ENCODE assay signal across 30 cellular contexts in the genomic region with DNA sequence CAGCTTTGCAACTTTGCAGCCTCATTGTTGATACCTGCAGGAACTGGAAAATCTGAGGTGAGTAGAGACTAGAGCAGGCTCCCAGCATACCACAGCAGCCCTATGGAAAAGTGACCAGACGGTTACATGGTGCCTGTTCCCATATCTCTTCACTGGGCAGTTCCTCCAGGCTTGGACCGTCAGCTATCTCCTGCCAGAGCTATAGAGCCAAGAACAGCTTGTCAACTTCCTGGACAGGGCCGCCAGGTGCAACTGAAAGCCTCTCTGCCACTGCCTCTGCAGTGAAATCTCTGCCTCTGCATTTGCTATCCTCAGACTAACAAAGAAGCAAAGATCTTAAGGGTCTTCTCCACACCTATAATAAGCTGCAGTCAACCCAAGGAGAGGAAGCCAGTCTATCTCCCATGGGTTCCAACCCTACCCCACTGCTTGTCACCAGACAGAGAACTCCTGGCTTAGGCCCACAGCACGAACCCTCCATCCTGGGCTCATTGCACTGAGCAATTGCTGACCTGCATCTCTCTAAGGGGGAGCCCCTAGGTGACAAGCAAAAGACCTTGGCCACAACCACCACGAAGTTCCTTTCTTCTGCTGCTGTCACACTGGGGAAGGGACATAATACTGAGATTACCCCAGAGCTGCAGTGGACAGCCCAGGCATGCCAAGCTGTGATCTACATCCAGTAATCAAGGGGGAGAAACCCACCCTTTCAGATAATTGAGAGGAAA.
"Had no signal": no experiment of that assay in that cellular context is flagged by ENCODE, and none has a peak within 500 bp of the region (broad histone marks: within the 10 kb centered on the region; RNA-seq: fewer than 3 reads in every experiment).

No MANE protein-coding gene starts in this region.

- H3K27ac Mint-ChIP-seq: naive thymus-derived CD8-positive, alpha-beta T cell; natural killer cell treated with Interleukin-12 subunit alpha and Interleukin-12 subunit beta and Interleukin-15 and Interleukin-18, amount 100 ng/mL, for 72 hours; nephron progenitor cell; progenitor cell of endocrine pancreas; stimulated activated effector memory CD8-positive, alpha-beta T cell treated with anti-CD3 and anti-CD28 coated beads, Interleukin-12 subunit alpha, Interleukin-12 subunit beta, amount 100 ng/mL, for 72 hours; stimulated activated naive CD8-positive, alpha-beta T cell treated with anti-CD3 and anti-CD28 coated beads, Interleukin-15, Interleukin-2, amounts not matched to agents 100 ng/mL and 50 ng/mL, for 24 hours; type B pancreatic cell had no signal

- H3K9me3 ChIP-seq: neutrophil, ovary, psoas muscle, right lobe of liver, thoracic aorta, thyroid gland, tibial nerve, upper lobe of right lung, uterus had no signal

- H3K27me3 Mint-ChIP-seq: naive B cell; naive thymus-derived CD8-positive, alpha-beta T cell; natural killer cell treated with Interleukin-12 subunit alpha and Interleukin-12 subunit beta and Interleukin-15 and Interleukin-18, amount 100 ng/mL, for 72 hours; progenitor cell of endocrine pancreas; stimulated activated naive CD8-positive, alpha-beta T cell treated with anti-CD3 and anti-CD28 coated beads, Interleukin-15, Interleukin-2, amounts not matched to agents 100 ng/mL and 50 ng/mL, for 24 hours; type B pancreatic cell had no signal

- H3K27ac ChIP-seq: neutrophil, ovary, parathyroid adenoma, psoas muscle, right lobe of liver, skin epidermis, stomach, thoracic aorta, thyroid gland, tibial nerve, upper lobe of right lung, uterus had no signal

- H3K4me3 ChIP-seq: ovary, psoas muscle, right lobe of liver, skin epidermis, smooth muscle cell, stomach, thoracic aorta, thyroid gland, tibial nerve, upper lobe of right lung, uterus had no signal

- H3K4me1 Mint-ChIP-seq: nephron progenitor cell; neural crest cell; stimulated activated effector memory CD8-positive, alpha-beta T cell treated with anti-CD3 and anti-CD28 coated beads, Interleukin-12 subunit alpha, Interleukin-12 subunit beta, amount 100 ng/mL, for 72 hours had no signal

- H3K79me2 ChIP-seq: parathyroid adenoma had no signal

- H3K9ac ChIP-seq: parathyroid adenoma had no signal

- H3K4me2 ChIP-seq: smooth muscle cell had no signal

- H3K27me3 ChIP-seq: neutrophil, ovary, right lobe of liver, stomach, thyroid gland, tibial nerve, upper lobe of right lung, uterus had no signal

- H3K36me3 Mint-ChIP-seq: naive B cell; naive thymus-derived CD8-positive, alpha-beta T cell; stimulated activated effector memory CD8-positive, alpha-beta T cell treated with anti-CD3 and anti-CD28 coated beads, Interleukin-12 subunit alpha, Interleukin-12 subunit beta, amount 100 ng/mL, for 72 hours; type B pancreatic cell had no signal

- H2AFZ ChIP-seq: parathyroid adenoma had no signal

- ATAC-seq: naive thymus-derived CD8-positive, alpha-beta T cell; psoas muscle; right cardiac atrium; right lobe of liver; stimulated activated effector memory CD8-positive, alpha-beta T cell treated with anti-CD3 and anti-CD28 coated beads, Interleukin-12 subunit alpha, Interleukin-12 subunit beta, amount 100 ng/mL, for 72 hours; upper lobe of right lung had no signal

- H3K36me3 ChIP-seq: neutrophil, ovary, right lobe of liver, stomach, thoracic aorta, thyroid gland, tibial nerve, upper lobe of right lung, uterus had no signal

- H3K4me3 Mint-ChIP-seq: naive thymus-derived CD8-positive, alpha-beta T cell; natural killer cell treated with Interleukin-12 subunit alpha and Interleukin-12 subunit beta and Interleukin-15 and Interleukin-18, amount 100 ng/mL, for 72 hours; nephron progenitor cell; neural crest cell; stimulated activated effector memory CD8-positive, alpha-beta T cell treated with anti-CD3 and anti-CD28 coated beads, Interleukin-12 subunit alpha, Interleukin-12 subunit beta, amount 100 ng/mL, for 72 hours; stimulated activated naive CD8-positive, alpha-beta T cell treated with anti-CD3 and anti-CD28 coated beads, Interleukin-15, Interleukin-2, amounts not matched to agents 100 ng/mL and 50 ng/mL, for 24 hours; type B pancreatic cell had no signal

- H3K4me1 ChIP-seq: parathyroid adenoma, psoas muscle, right lobe of liver, stomach, thyroid gland, tibial nerve, upper lobe of right lung, uterus had no signal

- DNase-seq: naive B cell; naive thymus-derived CD8-positive, alpha-beta T cell; nephron progenitor cell; nucleus accumbens; posterior cingulate gyrus; psoas muscle; right cardiac atrium; right lobe of liver; stimulated activated CD4-positive, alpha-beta T cell treated with anti-CD3 and anti-CD28 coated beads, Interleukin-15, amount 100 ng/mL, for 24 hours; stimulated activated CD4-positive, alpha-beta T cell treated with anti-CD3 and anti-CD28 coated beads, Interleukin-2, amount 100 ng/mL, for 24 hours; stimulated activated CD4-positive, alpha-beta T cell treated with anti-CD3 and anti-CD28 coated beads, Interleukin-2, amount 100 ng/mL, for 48 hours; stimulated activated CD4-positive, alpha-beta T cell treated with anti-CD3 and anti-CD28 coated beads, Interleukin-4, amount 100 ng/mL, for 24 hours; stimulated activated naive CD4-positive, alpha-beta T cell treated with Interleukin-2 at 50 U/mL for 16 hours; stomach; thyroid gland; uterus had no signal
